Comparison of ENCODE assay signal across 22 cellular contexts in the genomic region with DNA sequence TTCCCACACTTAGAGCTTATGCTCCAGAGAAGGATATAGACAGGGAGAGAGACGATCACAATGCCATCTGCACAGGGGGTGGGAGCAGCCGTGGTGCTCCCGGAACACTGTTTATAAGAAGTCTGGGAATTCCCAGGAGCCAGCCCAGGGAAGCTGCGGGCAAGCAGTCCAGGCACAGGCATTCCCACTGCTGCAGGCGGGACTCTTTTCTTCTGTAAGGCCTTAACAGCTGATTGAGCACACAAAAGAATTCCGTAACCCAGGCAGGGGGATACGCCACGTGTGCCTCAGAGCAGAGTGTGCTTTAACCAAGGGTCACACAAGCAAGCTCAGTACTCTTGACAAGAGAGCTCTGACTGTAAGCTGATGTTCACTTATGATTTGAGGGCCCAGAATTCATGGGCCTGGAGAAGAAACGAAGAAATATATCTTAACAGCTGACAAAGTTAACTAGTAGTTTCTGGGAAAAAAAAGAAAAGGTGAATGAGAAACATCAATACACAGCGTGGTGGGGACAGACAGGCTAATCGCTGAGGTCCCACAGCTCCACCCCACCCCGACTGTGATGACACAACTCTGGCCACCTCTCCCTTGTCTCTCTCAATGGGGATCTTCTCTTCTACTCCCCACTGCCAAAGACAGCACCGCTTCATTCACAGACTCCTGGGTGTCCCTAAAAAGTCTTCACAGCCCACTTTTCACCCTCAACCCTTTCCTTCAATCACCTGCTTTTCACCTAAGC.
DNase-seq lines count a peak whose midpoint lies in the region; ATAC-seq and TF ChIP-seq lines count a peak whose summit lies in the region.
"Had no signal": no experiment of that assay in that cellular context is flagged by ENCODE, and none has a peak within 500 bp of the region (broad histone marks: within the 10 kb centered on the region; RNA-seq: fewer than 3 reads in every experiment).

No MANE protein-coding gene starts in this region.

- 37 to 48% methylated on average over 12 to 13 of the region's 13 CpGs for WGBS in thyroid gland, 2 donors

- no peaks in the 10 kb centered on the region for H3K36me3 Mint-ChIP-seq in WTC11
- H3K36me3 Mint-ChIP-seq: CD14-positive monocyte, T-cell had no signal

- CTCF ChIA-PET in WTC11 (lab: Charles Lee) = interaction anchor here (1.6 kb wide), 1 partner anchor 423 kb away, joined by 14 read pairs; no protein-coding TSS in a partner anchor

- H3K4me3 ChIP-seq in thyroid gland (replicated peaks in 1 of 3) = no peak overlapping the region
- H3K4me3 ChIP-seq: hepatocyte, left lung had no signal

- H3K27ac ChIP-seq in thyroid gland = no peak overlapping the region
- H3K27ac ChIP-seq: hepatocyte, left lung, parathyroid adenoma, RWPE1 had no signal

- H3K27me3 Mint-ChIP-seq in WTC11 (ENCODE audit: low read depth) = no peaks in the 10 kb centered on the region; the same call in 1 of the 2 replicates

- no peak for TF ChIP-seq CTCF in WTC11 (IDR thresholded peaks at IDR 0.05)
- TF ChIP-seq CTCF in thyroid gland (IDR thresholded peaks at IDR 0.05) = no peak
- TF ChIP-seq CTCF in GM20000 (IDR thresholded peaks at IDR 0.05; ENCODE audit: extremely low read depth, missing control alignments) = no peak
- no peak for TF ChIP-seq CTCF in GM13976 (IDR thresholded peaks at IDR 0.05; ENCODE audit: borderline replicate concordance, control extremely low read depth, extremely low read depth, insufficient read depth, missing control alignments)

- intact Hi-C loops in thyroid gland (cut with DNase I) = no loop called here

- POLR2A ChIA-PET in WTC11 (lab: Charles Lee) = no interaction called here

- TF ChIP-seq POLR2A in thyroid gland (IDR thresholded peaks at IDR 0.05) = no peak

- H3K27me3 ChIP-seq in thyroid gland = no peaks in the 10 kb centered on the region
- H3K27me3 ChIP-seq: hepatocyte, left lung had no signal

- H3K4me1 Mint-ChIP-seq in WTC11 = peaks cover 18% of the 10 kb centered on the region
- H3K4me1 Mint-ChIP-seq: activated B cell treated with CpG ODN at 0.5 μM for 24 hours; activated naive CD8-positive, alpha-beta T cell treated with anti-CD3 and anti-CD28 coated beads, Interleukin-2, amount 50 U/mL, for 24 hours; CD14-positive monocyte; stimulated activated naive B cell treated with anti-CD40 and anti-IgM and Interleukin-4, amounts not matched to agents 10 μg/mL and 1 μg/mL and 100 μg/mL, for 72 hours had no signal

- in situ Hi-C loops in GM13976 (cut with MboI; ENCODE audit: low sequenced_read_pairs, unreplicated experiment) = no loop called here

- no peak overlapping the region for H3K27ac Mint-ChIP-seq in WTC11
- H3K27ac Mint-ChIP-seq: activated B cell treated with CpG ODN at 0.5 μM for 24 hours; activated naive CD8-positive, alpha-beta T cell treated with anti-CD3 and anti-CD28 coated beads, Interleukin-2, amount 50 U/mL, for 24 hours; CD14-positive monocyte; stimulated activated naive B cell treated with anti-CD40 and anti-IgM and Interleukin-4, amounts not matched to agents 10 μg/mL and 1 μg/mL and 100 μg/mL, for 72 hours; T-cell had no signal

- H3K9me3 ChIP-seq in thyroid gland = no peaks in the 10 kb centered on the region
- H3K9me3 ChIP-seq: left lung had no signal

- peaks cover 0 to 7% of the 10 kb centered on the region in 2 donors for H3K4me1 ChIP-seq in thyroid gland
- H3K4me1 ChIP-seq: left lung, parathyroid adenoma had no signal

- DNase-seq in NCI-H1694 treated with DMSO at 0.1 percent for 48 hours (lab: John Stamatoyannopoulos, UW) = peak; percentile 4
- no peak for DNase-seq in NCI-H1694 (lab: John Stamatoyannopoulos, UW)
- DNase-seq in WTC11 (ENCODE audit: low spot score) = peak; percentile 37
- peak; percentile 66 for DNase-seq in kidney tubule cell (ENCODE audit: low spot score)
- DNase-seq in thyroid gland = peak; percentile 17 to 23
- no peak for DNase-seq in activated CD4-positive, alpha-beta T cell treated with anti-CD3 and anti-CD28 coated beads, Interleukin-2, amount 50 U/mL, for 4 hours
- no peak for DNase-seq in GM20000 (ENCODE audit: low spot score)
- DNase-seq in GM13976 (ENCODE audit: low spot score) = no peak
- DNase-seq: 8988T; activated B cell treated with CpG ODN at 0.5 μM for 24 hours; activated naive CD8-positive, alpha-beta T cell treated with anti-CD3 and anti-CD28 coated beads, Interleukin-2, amount 50 U/mL, for 24 hours; central memory CD4-positive, alpha-beta T cell; effector memory CD4-positive, alpha-beta T cell; left lung; NCI-H146; stimulated activated naive B cell treated with anti-CD40 and anti-IgM and Interleukin-4, amounts not matched to agents 10 μg/mL and 1 μg/mL and 100 μg/mL, for 72 hours; T-cell; trophoblast cell had no signal

- H3K36me3 ChIP-seq in thyroid gland = no peaks in the 10 kb centered on the region
- H3K36me3 ChIP-seq: left lung had no signal

- no peak overlapping the region for H3K4me3 Mint-ChIP-seq in WTC11
- H3K4me3 Mint-ChIP-seq: activated B cell treated with CpG ODN at 0.5 μM for 24 hours; activated naive CD8-positive, alpha-beta T cell treated with anti-CD3 and anti-CD28 coated beads, Interleukin-2, amount 50 U/mL, for 24 hours; CD14-positive monocyte; stimulated activated naive B cell treated with anti-CD40 and anti-IgM and Interleukin-4, amounts not matched to agents 10 μg/mL and 1 μg/mL and 100 μg/mL, for 72 hours; T-cell had no signal

- ATAC-seq in WTC11 = peak; percentile 83
- ATAC-seq: activated naive CD8-positive, alpha-beta T cell treated with anti-CD3 and anti-CD28 coated beads, Interleukin-2, amount 50 U/mL, for 24 hours; left lung; stimulated activated naive B cell treated with anti-CD40 and anti-IgM and Interleukin-4, amounts not matched to agents 10 μg/mL and 1 μg/mL and 100 μg/mL, for 72 hours; T-cell had no signal

- peaks cover 5% of the 10 kb centered on the region; the same call in 1 of the 2 replicates for H3K9me3 Mint-ChIP-seq in WTC11
- H3K9me3 Mint-ChIP-seq: activated B cell treated with CpG ODN at 0.5 μM for 24 hours; activated naive CD8-positive, alpha-beta T cell treated with anti-CD3 and anti-CD28 coated beads, Interleukin-2, amount 50 U/mL, for 24 hours; CD14-positive monocyte; T-cell had no signal

TF ChIP-seq in WTC11, 78 proteins besides CTCF, POLR2A, EP300 and RAD21 (continues in another document):
- TF ChIP-seq, protein P1, sequence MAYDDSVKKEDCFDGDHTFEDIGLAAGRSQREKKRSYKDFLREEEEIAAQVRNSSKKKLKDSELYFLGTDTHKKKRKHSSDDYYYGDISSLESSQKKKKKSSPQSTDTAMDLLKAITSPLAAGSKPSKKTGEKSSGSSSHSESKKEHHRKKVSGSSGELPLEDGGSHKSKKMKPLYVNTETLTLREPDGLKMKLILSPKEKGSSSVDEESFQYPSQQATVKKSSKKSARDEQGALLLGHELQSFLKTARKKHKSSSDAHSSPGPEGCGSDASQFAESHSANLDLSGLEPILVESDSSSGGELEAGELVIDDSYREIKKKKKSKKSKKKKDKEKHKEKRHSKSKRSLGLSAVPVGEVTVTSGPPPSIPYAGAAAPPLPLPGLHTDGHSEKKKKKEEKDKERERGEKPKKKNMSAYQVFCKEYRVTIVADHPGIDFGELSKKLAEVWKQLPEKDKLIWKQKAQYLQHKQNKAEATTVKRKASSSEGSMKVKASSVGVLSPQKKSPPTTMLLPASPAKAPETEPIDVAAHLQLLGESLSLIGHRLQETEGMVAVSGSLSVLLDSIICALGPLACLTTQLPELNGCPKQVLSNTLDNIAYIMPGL (CRISPR knock-in tag; IDR thresholded peaks at IDR 0.05) = no peak
- TF ChIP-seq, protein P2, sequence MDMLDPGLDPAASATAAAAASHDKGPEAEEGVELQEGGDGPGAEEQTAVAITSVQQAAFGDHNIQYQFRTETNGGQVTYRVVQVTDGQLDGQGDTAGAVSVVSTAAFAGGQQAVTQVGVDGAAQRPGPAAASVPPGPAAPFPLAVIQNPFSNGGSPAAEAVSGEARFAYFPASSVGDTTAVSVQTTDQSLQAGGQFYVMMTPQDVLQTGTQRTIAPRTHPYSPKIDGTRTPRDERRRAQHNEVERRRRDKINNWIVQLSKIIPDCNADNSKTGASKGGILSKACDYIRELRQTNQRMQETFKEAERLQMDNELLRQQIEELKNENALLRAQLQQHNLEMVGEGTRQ (CRISPR knock-in tag; IDR thresholded peaks at IDR 0.05) = no peak
- TF ChIP-seq, protein P3, sequence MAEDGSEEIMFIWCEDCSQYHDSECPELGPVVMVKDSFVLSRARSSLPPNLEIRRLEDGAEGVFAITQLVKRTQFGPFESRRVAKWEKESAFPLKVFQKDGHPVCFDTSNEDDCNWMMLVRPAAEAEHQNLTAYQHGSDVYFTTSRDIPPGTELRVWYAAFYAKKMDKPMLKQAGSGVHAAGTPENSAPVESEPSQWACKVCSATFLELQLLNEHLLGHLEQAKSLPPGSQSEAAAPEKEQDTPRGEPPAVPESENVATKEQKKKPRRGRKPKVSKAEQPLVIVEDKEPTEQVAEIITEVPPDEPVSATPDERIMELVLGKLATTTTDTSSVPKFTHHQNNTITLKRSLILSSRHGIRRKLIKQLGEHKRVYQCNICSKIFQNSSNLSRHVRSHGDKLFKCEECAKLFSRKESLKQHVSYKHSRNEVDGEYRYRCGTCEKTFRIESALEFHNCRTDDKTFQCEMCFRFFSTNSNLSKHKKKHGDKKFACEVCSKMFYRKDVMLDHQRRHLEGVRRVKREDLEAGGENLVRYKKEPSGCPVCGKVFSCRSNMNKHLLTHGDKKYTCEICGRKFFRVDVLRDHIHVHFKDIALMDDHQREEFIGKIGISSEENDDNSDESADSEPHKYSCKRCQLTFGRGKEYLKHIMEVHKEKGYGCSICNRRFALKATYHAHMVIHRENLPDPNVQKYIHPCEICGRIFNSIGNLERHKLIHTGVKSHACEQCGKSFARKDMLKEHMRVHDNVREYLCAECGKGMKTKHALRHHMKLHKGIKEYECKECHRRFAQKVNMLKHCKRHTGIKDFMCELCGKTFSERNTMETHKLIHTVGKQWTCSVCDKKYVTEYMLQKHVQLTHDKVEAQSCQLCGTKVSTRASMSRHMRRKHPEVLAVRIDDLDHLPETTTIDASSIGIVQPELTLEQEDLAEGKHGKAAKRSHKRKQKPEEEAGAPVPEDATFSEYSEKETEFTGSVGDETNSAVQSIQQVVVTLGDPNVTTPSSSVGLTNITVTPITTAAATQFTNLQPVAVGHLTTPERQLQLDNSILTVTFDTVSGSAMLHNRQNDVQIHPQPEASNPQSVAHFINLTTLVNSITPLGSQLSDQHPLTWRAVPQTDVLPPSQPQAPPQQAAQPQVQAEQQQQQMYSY (CRISPR knock-in tag; IDR thresholded peaks at IDR 0.05) = no peak

Comparison
In these comparisons a context has a peak if more than half of its experiments do, and no peak if none do; other contexts are left out.
1. DNase-seq: peak in NCI-H1694 treated with DMSO at 0.1 percent for 48 hours (single experiment), WTC11 (single experiment), kidney tubule cell (single experiment) and thyroid gland (2 of 2); none in NCI-H1694 (single experiment), activated CD4-positive, alpha-beta T cell treated with anti-CD3 and anti-CD28 coated beads, Interleukin-2, amount 50 U/mL, for 4 hours (0 of 2), GM20000 (single experiment) and GM13976 (single experiment).